2 cellular contexts compared by ENCODE assay signal in the genomic region with DNA sequence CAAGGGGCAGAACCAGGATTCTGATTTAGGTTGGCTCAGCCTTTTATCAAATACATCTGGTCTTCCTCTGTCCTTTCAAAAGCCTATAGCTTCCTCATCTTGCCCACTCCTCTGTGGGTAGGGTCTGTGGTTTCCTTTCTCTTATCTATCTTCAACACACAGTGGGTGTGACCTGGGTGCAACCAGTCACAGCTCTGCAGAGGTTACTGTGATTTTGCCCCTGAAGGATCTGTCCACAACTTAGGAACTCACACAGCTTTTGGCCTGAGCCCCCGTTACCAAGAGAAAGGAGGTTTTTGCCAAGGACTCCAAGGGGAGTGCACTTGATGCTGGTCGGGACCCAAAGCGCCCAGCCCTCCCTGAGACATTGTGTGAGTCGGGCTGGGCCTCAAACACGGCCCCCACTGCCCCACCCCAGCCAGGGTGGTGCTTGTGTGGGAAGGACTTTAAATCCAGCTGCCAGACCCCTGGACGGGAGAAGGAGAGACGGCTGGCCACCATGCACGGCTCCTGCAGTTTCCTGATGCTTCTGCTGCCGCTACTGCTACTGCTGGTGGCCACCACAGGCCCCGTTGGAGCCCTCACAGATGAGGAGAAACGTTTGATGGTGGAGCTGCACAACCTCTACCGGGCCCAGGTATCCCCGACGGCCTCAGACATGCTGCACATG.
TF ChIP-seq lines count a peak whose summit lies in the region.

A gene with protein sequence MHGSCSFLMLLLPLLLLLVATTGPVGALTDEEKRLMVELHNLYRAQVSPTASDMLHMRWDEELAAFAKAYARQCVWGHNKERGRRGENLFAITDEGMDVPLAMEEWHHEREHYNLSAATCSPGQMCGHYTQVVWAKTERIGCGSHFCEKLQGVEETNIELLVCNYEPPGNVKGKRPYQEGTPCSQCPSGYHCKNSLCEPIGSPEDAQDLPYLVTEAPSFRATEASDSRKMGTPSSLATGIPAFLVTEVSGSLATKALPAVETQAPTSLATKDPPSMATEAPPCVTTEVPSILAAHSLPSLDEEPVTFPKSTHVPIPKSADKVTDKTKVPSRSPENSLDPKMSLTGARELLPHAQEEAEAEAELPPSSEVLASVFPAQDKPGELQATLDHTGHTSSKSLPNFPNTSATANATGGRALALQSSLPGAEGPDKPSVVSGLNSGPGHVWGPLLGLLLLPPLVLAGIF (plus strand): TSS at position 477 of the 670 bp plus-strand sequence. CDS start 23 bp downstream, at position 500.

TF ChIP-seq in GM23338, 12 proteins besides CTCF, POLR2A, EP300 and RAD21 (continued from another document and continues in another):
- TF ChIP-seq, protein P1, sequence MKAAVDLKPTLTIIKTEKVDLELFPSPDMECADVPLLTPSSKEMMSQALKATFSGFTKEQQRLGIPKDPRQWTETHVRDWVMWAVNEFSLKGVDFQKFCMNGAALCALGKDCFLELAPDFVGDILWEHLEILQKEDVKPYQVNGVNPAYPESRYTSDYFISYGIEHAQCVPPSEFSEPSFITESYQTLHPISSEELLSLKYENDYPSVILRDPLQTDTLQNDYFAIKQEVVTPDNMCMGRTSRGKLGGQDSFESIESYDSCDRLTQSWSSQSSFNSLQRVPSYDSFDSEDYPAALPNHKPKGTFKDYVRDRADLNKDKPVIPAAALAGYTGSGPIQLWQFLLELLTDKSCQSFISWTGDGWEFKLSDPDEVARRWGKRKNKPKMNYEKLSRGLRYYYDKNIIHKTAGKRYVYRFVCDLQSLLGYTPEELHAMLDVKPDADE (IDR thresholded peaks at IDR 0.05) = no peak
- no peak for TF ChIP-seq EZH2 (IDR thresholded peaks at IDR 0.05; ENCODE audit: low read depth, unreplicated experiment)
- TF ChIP-seq, protein P2, sequence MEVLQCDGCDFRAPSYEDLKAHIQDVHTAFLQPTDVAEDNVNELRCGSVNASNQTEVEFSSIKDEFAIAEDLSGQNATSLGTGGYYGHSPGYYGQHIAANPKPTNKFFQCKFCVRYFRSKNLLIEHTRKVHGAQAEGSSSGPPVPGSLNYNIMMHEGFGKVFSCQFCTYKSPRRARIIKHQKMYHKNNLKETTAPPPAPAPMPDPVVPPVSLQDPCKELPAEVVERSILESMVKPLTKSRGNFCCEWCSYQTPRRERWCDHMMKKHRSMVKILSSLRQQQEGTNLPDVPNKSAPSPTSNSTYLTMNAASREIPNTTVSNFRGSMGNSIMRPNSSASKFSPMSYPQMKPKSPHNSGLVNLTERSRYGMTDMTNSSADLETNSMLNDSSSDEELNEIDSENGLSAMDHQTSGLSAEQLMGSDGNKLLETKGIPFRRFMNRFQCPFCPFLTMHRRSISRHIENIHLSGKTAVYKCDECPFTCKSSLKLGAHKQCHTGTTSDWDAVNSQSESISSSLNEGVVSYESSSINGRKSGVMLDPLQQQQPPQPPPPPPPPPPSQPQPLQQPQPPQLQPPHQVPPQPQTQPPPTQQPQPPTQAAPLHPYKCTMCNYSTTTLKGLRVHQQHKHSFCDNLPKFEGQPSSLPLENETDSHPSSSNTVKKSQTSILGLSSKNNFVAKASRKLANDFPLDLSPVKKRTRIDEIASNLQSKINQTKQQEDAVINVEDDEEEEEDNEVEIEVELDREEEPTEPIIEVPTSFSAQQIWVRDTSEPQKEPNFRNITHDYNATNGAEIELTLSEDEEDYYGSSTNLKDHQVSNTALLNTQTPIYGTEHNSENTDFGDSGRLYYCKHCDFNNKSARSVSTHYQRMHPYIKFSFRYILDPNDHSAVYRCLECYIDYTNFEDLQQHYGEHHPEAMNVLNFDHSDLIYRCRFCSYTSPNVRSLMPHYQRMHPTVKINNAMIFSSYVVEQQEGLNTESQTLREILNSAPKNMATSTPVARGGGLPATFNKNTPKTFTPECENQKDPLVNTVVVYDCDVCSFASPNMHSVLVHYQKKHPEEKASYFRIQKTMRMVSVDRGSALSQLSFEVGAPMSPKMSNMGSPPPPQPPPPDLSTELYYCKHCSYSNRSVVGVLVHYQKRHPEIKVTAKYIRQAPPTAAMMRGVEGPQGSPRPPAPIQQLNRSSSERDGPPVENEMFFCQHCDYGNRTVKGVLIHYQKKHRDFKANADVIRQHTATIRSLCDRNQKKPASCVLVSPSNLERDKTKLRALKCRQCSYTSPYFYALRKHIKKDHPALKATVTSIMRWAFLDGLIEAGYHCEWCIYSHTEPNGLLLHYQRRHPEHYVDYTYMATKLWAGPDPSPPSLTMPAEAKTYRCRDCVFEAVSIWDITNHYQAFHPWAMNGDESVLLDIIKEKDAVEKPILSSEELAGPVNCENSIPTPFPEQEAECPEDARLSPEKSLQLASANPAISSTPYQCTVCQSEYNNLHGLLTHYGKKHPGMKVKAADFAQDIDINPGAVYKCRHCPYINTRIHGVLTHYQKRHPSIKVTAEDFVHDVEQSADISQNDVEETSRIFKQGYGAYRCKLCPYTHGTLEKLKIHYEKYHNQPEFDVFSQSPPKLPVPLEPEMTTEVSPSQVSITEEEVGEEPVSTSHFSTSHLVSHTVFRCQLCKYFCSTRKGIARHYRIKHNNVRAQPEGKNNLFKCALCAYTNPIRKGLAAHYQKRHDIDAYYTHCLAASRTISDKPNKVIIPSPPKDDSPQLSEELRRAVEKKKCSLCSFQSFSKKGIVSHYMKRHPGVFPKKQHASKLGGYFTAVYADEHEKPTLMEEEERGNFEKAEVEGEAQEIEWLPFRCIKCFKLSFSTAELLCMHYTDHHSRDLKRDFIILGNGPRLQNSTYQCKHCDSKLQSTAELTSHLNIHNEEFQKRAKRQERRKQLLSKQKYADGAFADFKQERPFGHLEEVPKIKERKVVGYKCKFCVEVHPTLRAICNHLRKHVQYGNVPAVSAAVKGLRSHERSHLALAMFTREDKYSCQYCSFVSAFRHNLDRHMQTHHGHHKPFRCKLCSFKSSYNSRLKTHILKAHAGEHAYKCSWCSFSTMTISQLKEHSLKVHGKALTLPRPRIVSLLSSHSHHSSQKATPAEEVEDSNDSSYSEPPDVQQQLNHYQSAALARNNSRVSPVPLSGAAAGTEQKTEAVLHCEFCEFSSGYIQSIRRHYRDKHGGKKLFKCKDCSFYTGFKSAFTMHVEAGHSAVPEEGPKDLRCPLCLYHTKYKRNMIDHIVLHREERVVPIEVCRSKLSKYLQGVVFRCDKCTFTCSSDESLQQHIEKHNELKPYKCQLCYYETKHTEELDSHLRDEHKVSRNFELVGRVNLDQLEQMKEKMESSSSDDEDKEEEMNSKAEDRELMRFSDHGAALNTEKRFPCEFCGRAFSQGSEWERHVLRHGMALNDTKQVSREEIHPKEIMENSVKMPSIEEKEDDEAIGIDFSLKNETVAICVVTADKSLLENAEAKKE (CRISPR knock-in tag; IDR thresholded peaks at IDR 0.05) = no peak
- TF ChIP-seq, protein P3, sequence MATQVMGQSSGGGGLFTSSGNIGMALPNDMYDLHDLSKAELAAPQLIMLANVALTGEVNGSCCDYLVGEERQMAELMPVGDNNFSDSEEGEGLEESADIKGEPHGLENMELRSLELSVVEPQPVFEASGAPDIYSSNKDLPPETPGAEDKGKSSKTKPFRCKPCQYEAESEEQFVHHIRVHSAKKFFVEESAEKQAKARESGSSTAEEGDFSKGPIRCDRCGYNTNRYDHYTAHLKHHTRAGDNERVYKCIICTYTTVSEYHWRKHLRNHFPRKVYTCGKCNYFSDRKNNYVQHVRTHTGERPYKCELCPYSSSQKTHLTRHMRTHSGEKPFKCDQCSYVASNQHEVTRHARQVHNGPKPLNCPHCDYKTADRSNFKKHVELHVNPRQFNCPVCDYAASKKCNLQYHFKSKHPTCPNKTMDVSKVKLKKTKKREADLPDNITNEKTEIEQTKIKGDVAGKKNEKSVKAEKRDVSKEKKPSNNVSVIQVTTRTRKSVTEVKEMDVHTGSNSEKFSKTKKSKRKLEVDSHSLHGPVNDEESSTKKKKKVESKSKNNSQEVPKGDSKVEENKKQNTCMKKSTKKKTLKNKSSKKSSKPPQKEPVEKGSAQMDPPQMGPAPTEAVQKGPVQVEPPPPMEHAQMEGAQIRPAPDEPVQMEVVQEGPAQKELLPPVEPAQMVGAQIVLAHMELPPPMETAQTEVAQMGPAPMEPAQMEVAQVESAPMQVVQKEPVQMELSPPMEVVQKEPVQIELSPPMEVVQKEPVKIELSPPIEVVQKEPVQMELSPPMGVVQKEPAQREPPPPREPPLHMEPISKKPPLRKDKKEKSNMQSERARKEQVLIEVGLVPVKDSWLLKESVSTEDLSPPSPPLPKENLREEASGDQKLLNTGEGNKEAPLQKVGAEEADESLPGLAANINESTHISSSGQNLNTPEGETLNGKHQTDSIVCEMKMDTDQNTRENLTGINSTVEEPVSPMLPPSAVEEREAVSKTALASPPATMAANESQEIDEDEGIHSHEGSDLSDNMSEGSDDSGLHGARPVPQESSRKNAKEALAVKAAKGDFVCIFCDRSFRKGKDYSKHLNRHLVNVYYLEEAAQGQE (IDR thresholded peaks at IDR 0.05; ENCODE audit: unreplicated experiment) = no peak

TF ChIP-seq in SK-N-SH treated with all-trans-retinoic acid at 6 μM for 48 hours, 23 proteins besides CTCF, POLR2A, EP300 and RAD21 (continued from another document):
- TF ChIP-seq, protein P4, sequence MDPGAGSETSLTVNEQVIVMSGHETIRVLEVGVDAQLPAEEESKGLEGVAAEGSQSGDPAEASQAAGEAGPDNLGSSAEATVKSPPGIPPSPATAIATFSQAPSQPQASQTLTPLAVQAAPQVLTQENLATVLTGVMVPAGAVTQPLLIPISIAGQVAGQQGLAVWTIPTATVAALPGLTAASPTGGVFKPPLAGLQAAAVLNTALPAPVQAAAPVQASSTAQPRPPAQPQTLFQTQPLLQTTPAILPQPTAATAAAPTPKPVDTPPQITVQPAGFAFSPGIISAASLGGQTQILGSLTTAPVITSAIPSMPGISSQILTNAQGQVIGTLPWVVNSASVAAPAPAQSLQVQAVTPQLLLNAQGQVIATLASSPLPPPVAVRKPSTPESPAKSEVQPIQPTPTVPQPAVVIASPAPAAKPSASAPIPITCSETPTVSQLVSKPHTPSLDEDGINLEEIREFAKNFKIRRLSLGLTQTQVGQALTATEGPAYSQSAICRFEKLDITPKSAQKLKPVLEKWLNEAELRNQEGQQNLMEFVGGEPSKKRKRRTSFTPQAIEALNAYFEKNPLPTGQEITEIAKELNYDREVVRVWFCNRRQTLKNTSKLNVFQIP (CRISPR knock-in tag; IDR thresholded peaks at IDR 0.05; ENCODE audit: borderline replicate concordance, low read depth) = no peak
- TF ChIP-seq, protein P5, sequence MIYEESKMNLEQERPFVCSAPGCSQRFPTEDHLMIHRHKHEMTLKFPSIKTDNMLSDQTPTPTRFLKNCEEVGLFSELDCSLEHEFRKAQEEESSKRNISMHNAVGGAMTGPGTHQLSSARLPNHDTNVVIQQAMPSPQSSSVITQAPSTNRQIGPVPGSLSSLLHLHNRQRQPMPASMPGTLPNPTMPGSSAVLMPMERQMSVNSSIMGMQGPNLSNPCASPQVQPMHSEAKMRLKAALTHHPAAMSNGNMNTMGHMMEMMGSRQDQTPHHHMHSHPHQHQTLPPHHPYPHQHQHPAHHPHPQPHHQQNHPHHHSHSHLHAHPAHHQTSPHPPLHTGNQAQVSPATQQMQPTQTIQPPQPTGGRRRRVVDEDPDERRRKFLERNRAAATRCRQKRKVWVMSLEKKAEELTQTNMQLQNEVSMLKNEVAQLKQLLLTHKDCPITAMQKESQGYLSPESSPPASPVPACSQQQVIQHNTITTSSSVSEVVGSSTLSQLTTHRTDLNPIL (CRISPR knock-in tag; IDR thresholded peaks at IDR 0.05; ENCODE audit: low read depth) = no peak
- no peak for TF ChIP-seq BACH2 (CRISPR knock-in tag; IDR thresholded peaks at IDR 0.05; ENCODE audit: borderline replicate concordance)
- no peak for TF ChIP-seq ZNF70 (CRISPR knock-in tag; IDR thresholded peaks at IDR 0.05)
